Comparison of ENCODE assay signal across 20 cellular contexts in the genomic region with DNA sequence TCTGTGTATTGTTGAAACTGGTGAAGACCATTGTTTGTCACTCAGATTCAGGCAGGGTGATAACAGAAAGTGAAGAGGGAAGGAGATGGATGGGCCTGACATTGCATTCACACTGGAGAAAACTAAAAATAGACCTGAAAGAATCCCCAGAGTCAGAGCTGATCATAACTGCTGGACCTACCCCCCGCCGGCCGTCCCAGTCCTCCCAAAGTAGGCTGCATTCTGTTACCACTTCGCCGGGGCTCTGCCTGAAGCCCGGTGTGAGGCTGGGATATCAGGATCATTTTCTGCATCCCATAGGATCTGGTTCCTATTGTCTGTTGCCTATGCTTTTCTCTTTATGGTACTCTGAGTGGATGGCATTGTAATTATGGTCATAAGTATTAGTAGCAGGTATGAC.
DNase-seq lines count a peak whose midpoint lies in the region; ATAC-seq and TF ChIP-seq lines count a peak whose summit lies in the region.
"Had no signal": no experiment of that assay in that cellular context is flagged by ENCODE, and none has a peak within 500 bp of the region (broad histone marks: within the 10 kb centered on the region; RNA-seq: fewer than 3 reads in every experiment).

No MANE protein-coding gene starts in this region.

- no peak for TF ChIP-seq POLR2A in sigmoid colon (IDR thresholded peaks at IDR 0.05)

- H3K36me3 Mint-ChIP-seq in activated naive CD8-positive, alpha-beta T cell treated with anti-CD3 and anti-CD28 coated beads for 36 hours: no peaks in the 10 kb centered on the region
- H3K36me3 Mint-ChIP-seq: CD14-positive monocyte had no signal

- no peaks in the 10 kb centered on the region for H3K9me3 Mint-ChIP-seq in activated naive CD8-positive, alpha-beta T cell treated with anti-CD3 and anti-CD28 coated beads for 36 hours
- H3K9me3 Mint-ChIP-seq: HFFc6 had no signal

- peak overlapping the region; percentile 80 for H3K27ac ChIP-seq in cardiac muscle cell
- peak overlapping the region in 53 of 59 donors; percentile 18 to 88 (median 72) for H3K27ac ChIP-seq in dorsolateral prefrontal cortex
- no peak overlapping the region for H3K27ac ChIP-seq in sigmoid colon
- H3K27ac ChIP-seq: A549 had no signal

- peak in 1 of 2 donors; percentile 63 for DNase-seq in cardiac muscle cell (ENCODE audit: low read depth in 1 of 2, low spot score in 1 of 2)
- no peak for DNase-seq in Right ventricle myocardium superior
- peak; percentile 81 for DNase-seq in NCI-H345 (lab: John Stamatoyannopoulos, UW)
- DNase-seq in dorsolateral prefrontal cortex: no peak
- DNase-seq in sigmoid colon: no peak
- no peak for DNase-seq in activated naive CD8-positive, alpha-beta T cell treated with anti-CD3 and anti-CD28 coated beads for 36 hours
- DNase-seq in MG63: no peak
- DNase-seq in MV-4-11 (lab: John Stamatoyannopoulos, UW): no peak
- DNase-seq: DMS79, H7, HFFc6, Kasumi-1, NCI-H1048, NCI-H1417 treated with DMSO at 0.1 percent for 48 hours, NCI-H2171, NCI-H446 had no signal

- no peak for TF ChIP-seq CTCF in cardiac muscle cell (IDR thresholded peaks at IDR 0.05; ENCODE audit: low read depth, low read length)
- no peak for TF ChIP-seq CTCF in dorsolateral prefrontal cortex (IDR thresholded peaks at IDR 0.05 in 54 of 56, conservative IDR thresholded peaks at IDR 0.05 in 2 of 56; ENCODE audit: low read depth in 1 of 56, partially characterized antibody in 56 of 56)
- TF ChIP-seq CTCF in sigmoid colon (IDR thresholded peaks at IDR 0.05): no peak

- peaks cover 32% of the 10 kb centered on the region for H3K4me1 ChIP-seq in cardiac muscle cell (ENCODE audit: low read depth)
- peaks cover 0 to 17% (median 12%) of the 10 kb centered on the region in 4 donors for H3K4me1 ChIP-seq in sigmoid colon
- H3K4me1 ChIP-seq: A549 had no signal

- no peak overlapping the region for H3K4me3 ChIP-seq in cardiac muscle cell
- no peak overlapping the region for H3K4me3 ChIP-seq in dorsolateral prefrontal cortex
- H3K4me3 ChIP-seq in sigmoid colon: no peak overlapping the region
- H3K4me3 ChIP-seq in MG63: no peak overlapping the region
- H3K4me3 ChIP-seq: A549 had no signal

- WGBS in sigmoid colon, 2 donors: 87 to 96% methylated on average over 6 of the region's 6 CpGs

- H3K4me1 Mint-ChIP-seq in activated naive CD8-positive, alpha-beta T cell treated with anti-CD3 and anti-CD28 coated beads for 36 hours: no peaks in the 10 kb centered on the region
- H3K4me1 Mint-ChIP-seq: B cell, CD14-positive monocyte had no signal

- no peak overlapping the region for H3K27ac Mint-ChIP-seq in activated naive CD8-positive, alpha-beta T cell treated with anti-CD3 and anti-CD28 coated beads for 36 hours
- H3K27ac Mint-ChIP-seq: B cell, CD14-positive monocyte, HFFc6 had no signal

- no peaks in the 10 kb centered on the region for H3K27me3 Mint-ChIP-seq in activated naive CD8-positive, alpha-beta T cell treated with anti-CD3 and anti-CD28 coated beads for 36 hours

- ATAC-seq in Right ventricle myocardium superior (ENCODE audit: poor library complexity): no peak
- ATAC-seq: A549, Right ventricle myocardium inferior had no signal

- H3K9me3 ChIP-seq in cardiac muscle cell (ENCODE audit: low read depth) (no peaks in the 10 kb centered on the region), sigmoid colon (no peaks in the 10 kb centered on the region), MG63 (no peaks in the 10 kb centered on the region)
- H3K9me3 ChIP-seq: A549 had no signal

- intact Hi-C loops in Right ventricle myocardium superior (cut with DNase I) (no loop called here), dorsolateral prefrontal cortex (cut with DNase I) (no loop called here), sigmoid colon (cut with DNase I) (no loop called here)

- H3K4me3 Mint-ChIP-seq in activated naive CD8-positive, alpha-beta T cell treated with anti-CD3 and anti-CD28 coated beads for 36 hours: no peak overlapping the region
- H3K4me3 Mint-ChIP-seq: B cell, CD14-positive monocyte, HFFc6 had no signal

- TF ChIP-seq EP300 in sigmoid colon (IDR thresholded peaks at IDR 0.05): no peak

- H3K36me3 ChIP-seq in cardiac muscle cell (no peaks in the 10 kb centered on the region), sigmoid colon (no peaks in the 10 kb centered on the region), MG63 (no peaks in the 10 kb centered on the region)

- H3K27me3 ChIP-seq in cardiac muscle cell (no peaks in the 10 kb centered on the region), dorsolateral prefrontal cortex (no peaks in the 10 kb centered on the region), sigmoid colon (no peaks in the 10 kb centered on the region), MG63 (no peaks in the 10 kb centered on the region)

Comparison
In these comparisons a context has a peak if more than half of its experiments do, and no peak if none do; other contexts are left out.
1. H3K27ac ChIP-seq: peak in cardiac muscle cell (single experiment) and dorsolateral prefrontal cortex (53 of 59); none in sigmoid colon (0 of 4).